In the genomic region with DNA sequence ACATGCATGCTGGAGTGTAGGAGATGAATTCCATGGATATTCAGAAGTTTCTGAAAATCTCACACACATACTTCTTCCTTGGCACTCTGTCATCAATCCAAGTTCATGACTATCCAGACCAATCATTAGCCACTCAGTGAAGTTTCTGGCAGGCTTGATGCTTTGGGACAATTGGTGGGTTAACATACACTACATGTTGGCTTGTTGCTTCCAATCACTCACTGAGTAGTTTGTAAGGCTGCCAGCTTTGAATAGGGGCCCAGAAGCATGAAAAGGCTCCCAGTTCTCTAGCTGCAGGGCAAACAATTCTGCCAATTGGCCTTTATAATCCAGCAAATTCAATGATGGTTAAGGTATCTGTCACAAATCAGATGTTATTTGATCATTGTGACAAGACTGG, we compare ENCODE assay signal across 30 cellular contexts.
"Had no signal": no experiment of that assay in that cellular context is flagged by ENCODE, and none has a peak within 500 bp of the region (broad histone marks: within the 10 kb centered on the region; RNA-seq: fewer than 3 reads in every experiment).

No MANE protein-coding gene starts in this region.

- H3K36me3 ChIP-seq: adrenal gland, heart right ventricle, left lung, lower lobe of right lung, prostate gland, sigmoid colon, suprapubic skin, tibial artery, upper lobe of right lung had no signal

- DNase-seq: activated CD4-positive, alpha-beta memory T cell treated with anti-CD3 and anti-CD28 coated beads for 36 hours; activated CD4-positive, alpha-beta T cell treated with anti-CD3 and anti-CD28 coated beads, Interleukin-2, amount 10 ng/mL, durations not matched to agents 24 days and 14 days; activated CD4-positive, CD25-positive, alpha-beta regulatory T cell treated with anti-CD3 and anti-CD28 coated beads, Interleukin-2, amount 50 U/mL, for 72 hours; activated CD8-positive, alpha-beta memory T cell treated with anti-CD3 and anti-CD28 coated beads, Interleukin-2, amount 50 U/mL, for 4 hours; activated effector memory CD4-positive, alpha-beta T cell treated with anti-CD3 and anti-CD28 coated beads, Interleukin-2, amount 50 U/mL, for 16 hours; activated naive CD4-positive, alpha-beta T cell treated with anti-CD3 and anti-CD28 coated beads for 36 hours; activated naive CD8-positive, alpha-beta T cell treated with anti-CD3 and anti-CD28 coated beads for 36 hours; activated T-cell treated with anti-CD3 and anti-CD28 coated beads, Interleukin-2, amount 50 U/mL, for 1 hour; adrenal gland; aorta; cortex of kidney; effector memory CD8-positive, alpha-beta T cell; erythroblast; foreskin fibroblast; heart right ventricle; left lung; lower lobe of right lung; mesendoderm; mucosa of descending colon; sigmoid colon; small intestine; stimulated activated CD4-positive, alpha-beta T cell treated with anti-CD3 and anti-CD28 coated beads, Interleukin-4, amount 100 ng/mL, for 24 hours; stimulated activated naive CD8-positive, alpha-beta T cell treated with anti-CD3 and anti-CD28 coated beads, Interleukin-15, amount 100 ng/mL, for 72 hours; T-helper 2 cell; tibial artery; upper lobe of right lung had no signal

- ATAC-seq: effector memory CD8-positive, alpha-beta T cell; heart right ventricle; left lung; lower lobe of right lung; mucosa of descending colon; natural killer cell treated with Interleukin-12 subunit alpha and Interleukin-12 subunit beta and Interleukin-15 and Interleukin-18, amount 100 ng/mL, for 72 hours; stimulated activated effector memory CD8-positive, alpha-beta T cell treated with anti-CD3 and anti-CD28 coated beads, Interleukin-12 subunit alpha, Interleukin-12 subunit beta, amount 100 ng/mL, for 72 hours; stimulated activated naive CD8-positive, alpha-beta T cell treated with anti-CD3 and anti-CD28 coated beads, Interleukin-15, amount 100 ng/mL, for 72 hours; upper lobe of right lung had no signal

- H3K4me3 ChIP-seq: adrenal gland, heart right ventricle, left lung, lower lobe of right lung, mucosa of descending colon, prostate gland, sigmoid colon, suprapubic skin, tibial artery, upper lobe of right lung had no signal

- H3K27me3 ChIP-seq: adrenal gland, heart right ventricle, left lung, sigmoid colon, suprapubic skin, tibial artery, upper lobe of right lung had no signal

- H3K9me3 ChIP-seq: adrenal gland, lower lobe of right lung, mucosa of descending colon, prostate gland, sigmoid colon, suprapubic skin, upper lobe of right lung had no signal

- H3K4me1 ChIP-seq: adrenal gland, heart right ventricle, left lung, lower lobe of right lung, prostate gland, sigmoid colon, suprapubic skin, tibial artery, upper lobe of right lung had no signal
